ENCODE assay signal across 9 cellular contexts in the genomic region with DNA sequence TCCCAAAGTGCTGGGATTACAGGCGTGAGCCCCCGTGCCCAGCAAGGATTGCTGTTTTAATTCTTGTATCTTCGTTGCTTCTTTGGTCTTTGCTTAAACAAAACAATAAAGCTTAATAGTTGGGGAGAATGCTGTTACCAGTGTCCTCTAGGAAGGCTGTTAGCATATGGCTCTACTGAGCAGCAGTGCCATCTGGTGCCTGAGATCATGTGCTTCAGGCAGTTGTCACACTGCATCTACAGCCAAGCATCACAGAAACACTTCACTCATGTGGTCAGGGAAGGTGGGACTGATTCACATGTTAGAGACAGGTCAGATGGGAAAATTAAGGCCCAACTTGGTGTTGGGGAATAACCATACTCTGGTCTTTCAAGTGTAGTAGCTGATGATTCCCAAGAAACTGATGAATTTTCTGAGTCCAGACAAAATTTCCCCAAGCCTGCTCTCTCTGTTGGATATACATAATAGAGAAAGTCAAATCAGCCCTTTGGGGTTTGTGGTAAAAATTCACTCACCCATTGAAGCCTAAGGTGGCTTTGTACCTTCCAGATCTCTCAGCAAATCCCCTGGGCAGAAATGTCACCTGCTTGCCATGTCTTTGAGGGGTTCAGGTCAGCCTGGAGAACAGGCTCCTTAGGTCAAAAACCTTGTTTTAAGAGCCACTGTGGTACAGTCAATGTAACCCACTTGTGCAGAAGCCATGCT. TPM values are rescaled to one million over a fixed set of nuclear protein-coding genes. Genes with fewer than 3 reads are reported as not detected.
DNase-seq lines count a peak whose midpoint lies in the region; ATAC-seq and TF ChIP-seq lines count a peak whose summit lies in the region.
"Had no signal": no experiment of that assay in that cellular context is flagged by ENCODE, and none has a peak within 500 bp of the region (broad histone marks: within the 10 kb centered on the region; RNA-seq: fewer than 3 reads in every experiment).

No MANE protein-coding gene starts in this region.

- H3K9ac ChIP-seq in PC-3 (ENCODE audit: low read length) = no peak overlapping the region

- POLR2A ChIA-PET in AG04450 (lab: Yijun Ruan, JAX) = interaction anchor here (0.5 kb wide), 1 partner anchor 7 kb away, joined by 4 read pairs; no protein-coding TSS in a partner anchor
- POLR2A ChIA-PET in PC-3 (lab: Charles Lee; ENCODE audit: unreplicated experiment) = interaction anchor here (0.6 kb wide), 2 partner anchors 111 to 315 kb away, joined by 3 to 20 read pairs; no protein-coding TSS in a partner anchor

- H3K4me1 ChIP-seq in PC-3 (ENCODE audit: insufficient read depth, low read length) = no peaks in the 10 kb centered on the region
- H3K4me1 ChIP-seq in right lobe of liver = no peaks in the 10 kb centered on the region

- no peaks in the 10 kb centered on the region for H4K20me1 ChIP-seq in PC-3 (ENCODE audit: low read length)

- H3K9me2 ChIP-seq in PC-3 (replicated peaks; ENCODE audit: low read length) = no peaks in the 10 kb centered on the region

- no peaks in the 10 kb centered on the region for H3K27me3 ChIP-seq in AG04450 (ENCODE audit: control insufficient read depth, insufficient read depth, low read length)
- H3K27me3 ChIP-seq in PC-3 (ENCODE audit: low read length) = no peaks in the 10 kb centered on the region
- H3K27me3 ChIP-seq in right lobe of liver = no peaks in the 10 kb centered on the region

- ATAC-seq in HG03108 (IDR thresholded peaks at IDR 0.05; ENCODE audit: unreplicated experiment) (peak; percentile 59), PC-3 (peak; percentile 100), right lobe of liver (peak; percentile 84 to 93 (median 92)), GM21381 (IDR thresholded peaks at IDR 0.05; ENCODE audit: unreplicated experiment) (no peak), GM19035 (IDR thresholded peaks at IDR 0.05; ENCODE audit: unreplicated experiment) (no peak)

- WGBS in right lobe of liver (ENCODE audit: insufficient coverage, low coverage, low lambda C conversion rate, missing lambda C conversion rate) = 60% methylated on average over 3 of the region's 3 CpGs

- H3K9me3 ChIP-seq in AG04450 (ENCODE audit: control insufficient read depth, insufficient read depth, low read length) = no peaks in the 10 kb centered on the region
- H3K9me3 ChIP-seq in PC-3 (ENCODE audit: low read length) = no peaks in the 10 kb centered on the region
- H3K9me3 ChIP-seq in right lobe of liver = no peaks in the 10 kb centered on the region

- no peak overlapping the region for H3K4me3 ChIP-seq in AG04450 (ENCODE audit: low read depth, low read length)
- no peak overlapping the region for H3K4me3 ChIP-seq in PC-3 (ENCODE audit: low read length)
- H3K4me3 ChIP-seq in right lobe of liver = no peak overlapping the region

- H3K36me3 ChIP-seq in PC-3 (ENCODE audit: low read depth, low read length) (no peaks in the 10 kb centered on the region), right lobe of liver (peaks cover 0 to 17% (median 2%) of the 10 kb centered on the region in 4 donors)

- no peak for TF ChIP-seq POLR2A in right lobe of liver (IDR thresholded peaks at IDR 0.05)

- TF ChIP-seq CTCF in AG04450 (IDR thresholded peaks at IDR 0.05; ENCODE audit: low read depth, low read length) (peak; percentile 59), PC-3 (conservative IDR thresholded peaks at IDR 0.05; ENCODE audit: low read depth, low read length) (peak; percentile 83), right lobe of liver (IDR thresholded peaks at IDR 0.05) (peak; percentile 37 to 61 (median 44))

- no peak overlapping the region for H2AFZ ChIP-seq in PC-3 (ENCODE audit: low read length)

- H3K27ac ChIP-seq in AG04450 (ENCODE audit: low read depth, low read length) = no peak overlapping the region
- H3K27ac ChIP-seq in PC-3 (ENCODE audit: low read length) = no peak overlapping the region
- H3K27ac ChIP-seq in right lobe of liver = no peak overlapping the region

- CTCF ChIA-PET in AG04450 (lab: Charles Lee) = interaction anchor here (0.6 to 1.3 kb wide), 3 partner anchors 26 to 115 kb away, joined by 3 to 4 read pairs (median 3); partner anchors contain the start of gene UBE2D4
- CTCF ChIA-PET in PC-3 (lab: Charles Lee) = interaction anchor here (0.6 to 0.9 kb wide), 5 partner anchors 11 to 1068 kb away, joined by 3 to 5 read pairs (median 4); no protein-coding TSS in a partner anchor

- no peak overlapping the region for H3K4me2 ChIP-seq in PC-3 (ENCODE audit: low read length)

- no peaks in the 10 kb centered on the region for H3K79me2 ChIP-seq in PC-3 (ENCODE audit: low read length)

- DNase-seq in AG04450 (ENCODE audit: low read depth, low spot score) = peak; percentile 11
- peak; percentile 72 for DNase-seq in GM03348 (ENCODE audit: low spot score)
- DNase-seq in PC-3 = peak; percentile 69
- DNase-seq in cerebellum (ENCODE audit: low spot score) = peak; percentile 89
- peak in 1 of 3 donors; percentile 25 for DNase-seq in right lobe of liver
- DNase-seq: naive B cell had no signal

- no TSS peak for BruUV-seq in PC-3 (replicated peaks; lab: Mats Ljungman, UMichigan)

- H3F3A ChIP-seq in PC-3 (ENCODE audit: low read length, unreplicated experiment) = no peaks in the 10 kb centered on the region

- intact Hi-C loops in PC-3 (cut with micrococcal nuclease) (loop anchor here (1.0 to 2.0 kb wide), 2 partner anchors 81 to 116 kb away; no protein-coding TSS in a partner anchor), right lobe of liver (cut with DNase I) (no loop called here)

RNA-seq across cellular contexts. Expression of gene UBE2D4, which starts 28.4 kb away (rescaled TPM):
- 18.6 and 18.8 TPM in 2 replicates for polyA plus RNA-seq in AG04450 (2011; rRNA removed)
- polyA minus RNA-seq in AG04450 (2011; rRNA and poly(A)+ RNA removed) = 23.1 and 26.8 TPM in 2 replicates
- total RNA-seq in PC-3 (2014; rRNA removed) (11.8 and 17.7 TPM in 2 replicates), cerebellum (16.2 TPM), right lobe of liver (10 to 100 TPM; 13.6 to 25.1 (median 17.8) TPM)

RNA-seq across cellular contexts. Expression of gene SPDYE1, which starts 43.0 kb away (rescaled TPM):
- not detected in 2 replicates for polyA plus RNA-seq in AG04450 (2011; rRNA removed)
- not detected in 2 replicates for polyA minus RNA-seq in AG04450 (2011; rRNA and poly(A)+ RNA removed)
- total RNA-seq in PC-3 (2014; rRNA removed) = not detected in 2 replicates
- total RNA-seq in cerebellum = 0.09 TPM
- not detected for total RNA-seq in right lobe of liver

RNA-seq across cellular contexts. Expression of gene URGCP, which starts 48.3 kb away (rescaled TPM):
- 23.1 and 25.5 TPM in 2 replicates for polyA plus RNA-seq in AG04450 (2011; rRNA removed)
- polyA minus RNA-seq in AG04450 (2011; rRNA and poly(A)+ RNA removed) = 22.7 and 33.9 TPM in 2 replicates
- total RNA-seq in PC-3 (2014; rRNA removed) = 29.8 and 33.2 TPM in 2 replicates
- 31.6 TPM for total RNA-seq in cerebellum
- 10 to 100 TPM; 13.7 to 32.2 (median 25.2) TPM for total RNA-seq in right lobe of liver

Comparison
In these comparisons a context has a peak if more than half of its experiments do, and no peak if none do; other contexts are left out.
1. ATAC-seq: peak in HG03108 (single experiment), PC-3 (single experiment) and right lobe of liver (4 of 4); none in GM21381 (single experiment) and GM19035 (single experiment).
2. Peak in every context shown above with its lines, with median percentiles within 50 percentile points of each other: CTCF ChIP-seq.